ENCODE assay signal across 8 cellular contexts in the genomic region with DNA sequence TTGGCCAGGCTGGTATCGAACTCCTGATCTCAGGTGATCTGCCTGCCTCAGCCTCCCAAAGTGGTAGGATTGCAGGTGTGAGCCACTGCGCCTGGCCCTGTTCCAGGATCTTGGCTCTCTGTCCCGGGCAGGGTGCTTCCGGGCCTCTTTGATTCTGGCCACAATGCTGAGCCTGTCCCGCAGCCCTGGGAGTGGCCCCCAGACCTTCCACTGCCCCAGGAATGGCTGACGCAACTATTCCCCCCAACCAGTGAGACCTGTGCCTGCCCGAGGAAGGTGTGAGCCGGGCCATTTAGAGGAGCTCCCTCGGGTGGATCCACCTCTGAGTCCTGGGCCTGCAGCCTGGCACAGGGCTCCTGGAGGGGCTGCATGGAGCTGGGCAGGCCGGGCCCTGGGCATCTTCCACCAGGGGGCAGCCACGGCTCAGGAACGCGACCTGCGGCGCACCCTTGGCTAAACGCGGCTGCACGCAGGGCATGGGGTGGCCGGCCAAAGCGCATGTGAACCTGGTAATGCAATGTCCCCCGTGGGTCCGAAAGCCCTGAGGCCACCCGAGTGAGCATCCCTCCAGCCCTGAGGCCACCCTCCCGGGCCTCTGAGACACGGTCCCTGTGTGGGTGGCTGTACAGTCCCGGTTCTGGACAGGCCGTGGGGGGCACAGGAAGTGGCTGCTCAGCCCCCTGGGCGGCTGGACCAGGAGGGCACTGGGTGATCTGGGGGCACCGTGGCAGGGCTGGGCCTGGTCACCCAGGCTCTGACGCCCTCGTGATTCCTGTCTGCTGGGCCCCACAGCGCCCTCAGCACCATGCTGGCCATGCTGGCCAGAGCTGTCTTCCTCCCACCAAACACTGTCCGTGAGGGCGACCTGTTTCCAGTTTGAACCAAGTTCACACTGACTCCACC. TPM values are rescaled to one million over a fixed set of nuclear protein-coding genes. Genes with fewer than 3 reads are reported as not detected.
DNase-seq lines count a peak whose midpoint lies in the region; ATAC-seq and TF ChIP-seq lines count a peak whose summit lies in the region.

No MANE protein-coding gene starts in this region.

- H3F3A ChIP-seq in MM.1S (ENCODE audit: insufficient read depth, low read length): no peaks in the 10 kb centered on the region; the same call in 1 of the 2 replicates

- H3K36me3 Mint-ChIP-seq in activated naive CD8-positive, alpha-beta T cell treated with anti-CD3 and anti-CD28 coated beads, Interleukin-2, amount 50 U/mL, for 24 hours (ENCODE audit: low read depth): no peaks in the 10 kb centered on the region

- no peaks in the 10 kb centered on the region for H3K27me3 ChIP-seq in MM.1S (replicated peaks; ENCODE audit: insufficient read depth, low read length)
- no peaks in the 10 kb centered on the region for H3K27me3 ChIP-seq in heart left ventricle
- no peaks in the 10 kb centered on the region for H3K27me3 ChIP-seq in prostate gland (replicated peaks; ENCODE audit: insufficient read depth)
- H3K27me3 ChIP-seq in upper lobe of right lung: no peaks in the 10 kb centered on the region

- H3K4me1 Mint-ChIP-seq in activated naive CD8-positive, alpha-beta T cell treated with anti-CD3 and anti-CD28 coated beads, Interleukin-2, amount 50 U/mL, for 24 hours: peaks cover 9% of the 10 kb centered on the region

- H3K27ac Mint-ChIP-seq in activated naive CD8-positive, alpha-beta T cell treated with anti-CD3 and anti-CD28 coated beads, Interleukin-2, amount 50 U/mL, for 24 hours: no peak overlapping the region

- WGBS in heart left ventricle, 4 donors: 13 to 28% (median 16%) methylated on average over 10 to 34 of the region's 34 CpGs
- WGBS in prostate gland: 13% methylated on average over 32 of the region's 34 CpGs

- H3K79me2 ChIP-seq in MM.1S (ENCODE audit: low read length): no peaks in the 10 kb centered on the region

- H3K27me3 Mint-ChIP-seq in activated naive CD8-positive, alpha-beta T cell treated with anti-CD3 and anti-CD28 coated beads, Interleukin-2, amount 50 U/mL, for 24 hours: peaks cover 1% of the 10 kb centered on the region

- TF ChIP-seq CTCF in MM.1S (IDR thresholded peaks at IDR 0.05; ENCODE audit: low read length) (peak; percentile 84), heart left ventricle (IDR thresholded peaks at IDR 0.05) (peak; percentile 82 to 95 (median 90)), prostate gland (IDR thresholded peaks at IDR 0.05) (peak; percentile 64 to 93 (median 80)), upper lobe of right lung (IDR thresholded peaks at IDR 0.05) (peak; percentile 86)

- H3K9me3 ChIP-seq in MM.1S (replicated peaks; ENCODE audit: insufficient read depth, low read length) (no peaks in the 10 kb centered on the region), heart left ventricle (peaks cover 0 to 6% (median 0%) of the 10 kb centered on the region in 12 donors), prostate gland (no peaks in the 10 kb centered on the region), upper lobe of right lung (no peaks in the 10 kb centered on the region)

- H3K36me3 ChIP-seq in MM.1S (replicated peaks; ENCODE audit: insufficient read depth, low read length) (no peaks in the 10 kb centered on the region), heart left ventricle (peaks cover 0 to 7% (median 0%) of the 10 kb centered on the region in 9 donors), prostate gland (no peaks in the 10 kb centered on the region), upper lobe of right lung (no peaks in the 10 kb centered on the region)

- peak overlapping the region; percentile 46 for H3K4me3 Mint-ChIP-seq in activated naive CD8-positive, alpha-beta T cell treated with anti-CD3 and anti-CD28 coated beads, Interleukin-2, amount 50 U/mL, for 24 hours

- H4K20me1 ChIP-seq in MM.1S (ENCODE audit: insufficient read depth, low read length): no peaks in the 10 kb centered on the region

- H3K4me2 ChIP-seq in MM.1S (ENCODE audit: low read depth, low read length): peak overlapping the region; percentile 75

- H3K27ac ChIP-seq in MM.1S (ENCODE audit: low read length) (no peak overlapping the region), heart left ventricle (peak overlapping the region in 5 of 12 donors; percentile 3 to 33 (median 13)), prostate gland (no peak overlapping the region), upper lobe of right lung (no peak overlapping the region)

- ATAC-seq in GM21825 (IDR thresholded peaks at IDR 0.05; ENCODE audit: unreplicated experiment): peak; percentile 90
- peak; percentile 93 for ATAC-seq in activated naive CD8-positive, alpha-beta T cell treated with anti-CD3 and anti-CD28 coated beads, Interleukin-2, amount 50 U/mL, for 24 hours
- peak; percentile 92 to 97 (median 96) for ATAC-seq in heart left ventricle
- ATAC-seq in upper lobe of right lung: peak; percentile 98

- H3K9me2 ChIP-seq in MM.1S (replicated peaks; ENCODE audit: insufficient read depth, low read length): no peaks in the 10 kb centered on the region

- TF ChIP-seq POLR2A in heart left ventricle (IDR thresholded peaks at IDR 0.05) (no peak), prostate gland (IDR thresholded peaks at IDR 0.05) (no peak)

- H3K4me3 ChIP-seq in MM.1S (ENCODE audit: low read length) (peak overlapping the region; percentile 33), heart left ventricle (peak overlapping the region in 11 of 12 donors; percentile 14 to 63 (median 47)), prostate gland (peak overlapping the region; percentile 13 to 18), upper lobe of right lung (peak overlapping the region; percentile 33)

- H2AFZ ChIP-seq in MM.1S (ENCODE audit: low read length): no peak overlapping the region

- DNase-seq in DMS79 (lab: John Stamatoyannopoulos, UW) (peak; percentile 19), MM.1S (peak; percentile 64), T follicular helper cell (ENCODE audit: low read depth) (peak; percentile 63), heart left ventricle (peak; percentile 84 to 94 (median 86)), prostate gland (ENCODE audit: low spot score) (peak; percentile 71), upper lobe of right lung (peak; percentile 93)
- DNase-seq in activated naive CD8-positive, alpha-beta T cell treated with anti-CD3 and anti-CD28 coated beads, Interleukin-2, amount 50 U/mL, for 24 hours: peak; percentile 91

- H3K9me3 Mint-ChIP-seq in activated naive CD8-positive, alpha-beta T cell treated with anti-CD3 and anti-CD28 coated beads, Interleukin-2, amount 50 U/mL, for 24 hours: no peaks in the 10 kb centered on the region

- intact Hi-C loops in heart left ventricle (cut with DNase I) (loop anchor here in 8 of 10 donors (1.0 to 10.0 kb wide), 5 partner anchors 113 to 233 kb away; partner anchors contain the start of gene AMZ1 (in 1 of the 8)), prostate gland (cut with DNase I) (loop anchor here (5.0 kb wide), 1 partner anchor 231 kb away; no protein-coding TSS in a partner anchor), upper lobe of right lung (cut with DNase I) (no loop called here)

- peak overlapping the region; percentile 2; the same call in 1 of the 2 replicates for H3K9ac ChIP-seq in MM.1S (ENCODE audit: low read length)

- H3K4me1 ChIP-seq in MM.1S (ENCODE audit: low read length) (peaks cover 3% of the 10 kb centered on the region; the same call in 1 of the 2 replicates), heart left ventricle (peaks cover 0 to 15% (median 11%) of the 10 kb centered on the region in 12 donors), prostate gland (replicated peaks) (peaks cover 4% of the 10 kb centered on the region), upper lobe of right lung (peaks cover 20% of the 10 kb centered on the region)

RNA-seq across cellular contexts. Expression of gene GRIFIN, which starts 24.8 kb away (rescaled TPM):
- total RNA-seq in heart left ventricle (not detected), prostate gland (not detected), upper lobe of right lung (not detected)
- not detected for polyA plus RNA-seq in heart left ventricle

RNA-seq across cellular contexts. Expression of gene CHST12, which starts 48.0 kb away (rescaled TPM):
- total RNA-seq in heart left ventricle: 10 to 100 TPM; 12.7 to 20.7 (median 15.6) TPM
- polyA plus RNA-seq in heart left ventricle: 10 to 100 TPM; 12.5 to 14.7 TPM
- 10 to 100 TPM; 22.4 to 36.1 TPM for total RNA-seq in prostate gland
- 29.8 TPM for total RNA-seq in upper lobe of right lung

Comparison
In these comparisons a context has a peak if more than half of its experiments do, and no peak if none do; other contexts are left out.
1. DNase-seq: peak in every context shown above with its lines; median percentile 93 in upper lobe of right lung; 91 in activated naive CD8-positive, alpha-beta T cell treated with anti-CD3 and anti-CD28 coated beads, Interleukin-2, amount 50 U/mL, for 24 hours; 86 in heart left ventricle; 71 in prostate gland; 64 in MM.1S; 63 in T follicular helper cell; 19 in DMS79.